ENCODE assay signal across 8 cellular contexts in the genomic region with DNA sequence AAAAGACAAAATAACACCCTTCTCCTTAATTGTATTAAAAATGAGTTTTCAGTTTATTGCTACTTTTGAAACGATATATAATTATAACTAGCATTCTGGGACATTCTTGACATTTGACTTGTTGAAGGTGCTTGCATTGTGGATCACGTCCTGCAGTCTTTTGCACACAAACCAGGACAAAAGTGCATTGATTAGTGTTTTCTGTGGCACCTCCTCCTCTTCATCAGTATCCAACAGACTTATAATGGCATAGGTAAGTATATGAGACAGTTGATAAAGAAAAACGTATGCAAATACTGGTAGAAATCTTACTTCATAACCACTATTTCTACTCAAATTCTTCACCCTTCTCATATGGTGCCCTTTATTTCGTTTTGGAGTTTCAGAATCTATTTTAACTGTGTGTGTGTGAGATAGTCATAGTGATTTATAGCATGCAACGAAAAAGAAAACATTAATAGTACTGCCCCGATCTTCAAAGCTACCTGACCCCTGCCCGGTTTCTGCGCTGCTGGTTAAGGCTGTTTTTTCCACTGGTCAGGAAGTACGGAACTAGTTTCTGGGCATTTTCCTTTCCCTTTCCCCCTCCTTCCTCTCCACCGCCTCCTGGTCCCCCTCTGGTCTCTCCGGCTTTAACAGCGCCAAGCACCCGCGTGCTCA. TPM values are rescaled to one million over a fixed set of nuclear protein-coding genes. Genes with fewer than 3 reads are reported as not detected.
A peak's percentile ranks its signal among the peaks of the same experiment; 100 is the strongest.
DNase-seq lines count a peak whose midpoint lies in the region; ATAC-seq and TF ChIP-seq lines count a peak whose summit lies in the region.

No MANE protein-coding gene starts in this region.

- H3K27me3 Mint-ChIP-seq in CD4-positive, alpha-beta T cell, result no peaks in the 10 kb centered on the region

- H3K9me3 ChIP-seq in CD4-positive, alpha-beta T cell (ENCODE audit: control insufficient read depth, low read length), result no peaks in the 10 kb centered on the region
- H3K9me3 ChIP-seq in liver (ENCODE audit: control insufficient read depth in 4 of 4, low read length in 3 of 4) (no peaks in the 10 kb centered on the region), upper lobe of left lung (no peaks in the 10 kb centered on the region)

- H3K4me1 ChIP-seq in liver (ENCODE audit: control insufficient read depth in 4 of 4, insufficient read depth in 4 of 4, low read length in 3 of 4), result peaks cover 0 to 19% (median 9%) of the 10 kb centered on the region in 4 donors
- H3K4me1 ChIP-seq in upper lobe of left lung, result peaks cover 13 to 26% (median 14%) of the 10 kb centered on the region in 4 donors

- no peaks in the 10 kb centered on the region for H3K9me3 Mint-ChIP-seq in CD4-positive, alpha-beta T cell

- no peak for TF ChIP-seq EP300 in upper lobe of left lung (IDR thresholded peaks at IDR 0.05)

- DNase-seq in CD4-positive, alpha-beta T cell, result no peak
- DNase-seq in astrocyte of the cerebellum (ENCODE audit: low read depth), result no peak
- no peak for DNase-seq in upper lobe of left lung
- no peak for DNase-seq in islet precursor cell
- no peak for DNase-seq in amygdala (lab: John Stamatoyannopoulos, UW)

- H3K4me3 ChIP-seq in astrocyte of the cerebellum (ENCODE audit: low read depth, low read length), result peak overlapping the region; percentile 93
- peak overlapping the region; percentile 91 to 100 (median 98) for H3K4me3 ChIP-seq in liver (ENCODE audit: low read depth in 1 of 3, low read length in 3 of 3)
- H3K4me3 ChIP-seq in upper lobe of left lung, result peak overlapping the region; percentile 68 to 98 (median 85)

- H3K36me3 Mint-ChIP-seq in CD4-positive, alpha-beta T cell (ENCODE audit: low read depth), result peaks cover 28% of the 10 kb centered on the region

- H3K36me3 ChIP-seq in liver (ENCODE audit: control insufficient read depth in 4 of 4, insufficient read depth in 3 of 4, low read depth in 1 of 4, low read length in 3 of 4), result no peaks in the 10 kb centered on the region
- H3K36me3 ChIP-seq in upper lobe of left lung, result no peaks in the 10 kb centered on the region

- no peaks in the 10 kb centered on the region for H3K27me3 ChIP-seq in CD4-positive, alpha-beta T cell (ENCODE audit: control insufficient read depth, insufficient read depth, low read length)
- no peaks in the 10 kb centered on the region for H3K27me3 ChIP-seq in liver (ENCODE audit: control insufficient read depth in 4 of 4, insufficient read depth in 4 of 4, low read length in 3 of 4)
- no peaks in the 10 kb centered on the region for H3K27me3 ChIP-seq in upper lobe of left lung

- CTCF ChIA-PET in CD4-positive, alpha-beta T cell (lab: Charles Lee), result interaction anchor here (0.9 kb wide), 1 partner anchor 13 kb away, joined by 3 read pairs; no protein-coding TSS in a partner anchor

- H3K9ac ChIP-seq in liver (ENCODE audit: low read depth in 1 of 2, low read length in 2 of 2), result peak overlapping the region; percentile 61 to 92

- ATAC-seq in CD4-positive, alpha-beta T cell (ENCODE audit: poor library complexity), result no peak
- peak; percentile 8 for ATAC-seq in GM19397 (IDR thresholded peaks at IDR 0.05; ENCODE audit: unreplicated experiment)
- peak; percentile 16 for ATAC-seq in HG03439 (IDR thresholded peaks at IDR 0.05; ENCODE audit: unreplicated experiment)
- peak; percentile 47 to 71 for ATAC-seq in upper lobe of left lung (ENCODE audit: low FRiP score in 2 of 2)

- TF ChIP-seq RAD21 in liver (IDR thresholded peaks at IDR 0.05), result no peak

- H3K27ac Mint-ChIP-seq in CD4-positive, alpha-beta T cell, result peak overlapping the region; percentile 83

- WGBS in liver, result 4% methylated on average over 14 of the region's 14 CpGs
- 8% methylated on average over 14 of the region's 14 CpGs for WGBS in upper lobe of left lung, 2 donors

- no peak for TF ChIP-seq POLR2A in upper lobe of left lung (IDR thresholded peaks at IDR 0.05)

- intact Hi-C loops in CD4-positive, alpha-beta T cell (cut with DNase I, micrococcal nuclease), result loop anchor here (5.0 to 10.0 kb wide), 6 partner anchors 40 to 145 kb away; no protein-coding TSS in a partner anchor

- TF ChIP-seq CTCF in CD4-positive, alpha-beta T cell (IDR thresholded peaks at IDR 0.05), result no peak
- TF ChIP-seq CTCF in astrocyte of the cerebellum (IDR thresholded peaks at IDR 0.05; ENCODE audit: low read depth, low read length, missing control alignments), result no peak
- no peak for TF ChIP-seq CTCF in liver (IDR thresholded peaks at IDR 0.05; ENCODE audit: low read depth, low read length, missing input control)
- no peak for TF ChIP-seq CTCF in upper lobe of left lung (IDR thresholded peaks at IDR 0.05)

- H3K27ac ChIP-seq in CD4-positive, alpha-beta T cell (ENCODE audit: low read depth, low read length), result peak overlapping the region; percentile 77
- H3K27ac ChIP-seq in liver (ENCODE audit: low read depth in 1 of 2, low read length in 2 of 2) (peak overlapping the region; percentile 57 to 82), upper lobe of left lung (peak overlapping the region; percentile 79 to 98 (median 94))

- in situ Hi-C loops in astrocyte of the cerebellum (cut with HindIII; ENCODE audit: low sequenced_read_pairs), result no loop called here

- peak overlapping the region; percentile 93 for H3K4me3 Mint-ChIP-seq in CD4-positive, alpha-beta T cell

- H3K4me1 Mint-ChIP-seq in CD4-positive, alpha-beta T cell (ENCODE audit: low read depth), result peaks cover 31% of the 10 kb centered on the region

- POLR2A ChIA-PET in CD4-positive, alpha-beta T cell (lab: Charles Lee), result interaction anchor here (1.0 to 3.7 kb wide), 8 partner anchors 9 to 145 kb away, joined by 3 to 30 read pairs (median 6); partner anchors contain the start of gene CCNH

TF ChIP-seq in liver, 16 proteins besides CTCF, POLR2A, EP300 and RAD21:
- TF ChIP-seq RXRA (IDR thresholded peaks at IDR 0.05) (no peak), NR2F2 (IDR thresholded peaks at IDR 0.05) (no peak), FOXA1 (IDR thresholded peaks at IDR 0.05) (no peak), HNF4G (IDR thresholded peaks at IDR 0.05) (no peak), YY1 (IDR thresholded peaks at IDR 0.05) (no peak), SP1 (IDR thresholded peaks at IDR 0.05) (no peak)
- TF ChIP-seq, protein P1, sequence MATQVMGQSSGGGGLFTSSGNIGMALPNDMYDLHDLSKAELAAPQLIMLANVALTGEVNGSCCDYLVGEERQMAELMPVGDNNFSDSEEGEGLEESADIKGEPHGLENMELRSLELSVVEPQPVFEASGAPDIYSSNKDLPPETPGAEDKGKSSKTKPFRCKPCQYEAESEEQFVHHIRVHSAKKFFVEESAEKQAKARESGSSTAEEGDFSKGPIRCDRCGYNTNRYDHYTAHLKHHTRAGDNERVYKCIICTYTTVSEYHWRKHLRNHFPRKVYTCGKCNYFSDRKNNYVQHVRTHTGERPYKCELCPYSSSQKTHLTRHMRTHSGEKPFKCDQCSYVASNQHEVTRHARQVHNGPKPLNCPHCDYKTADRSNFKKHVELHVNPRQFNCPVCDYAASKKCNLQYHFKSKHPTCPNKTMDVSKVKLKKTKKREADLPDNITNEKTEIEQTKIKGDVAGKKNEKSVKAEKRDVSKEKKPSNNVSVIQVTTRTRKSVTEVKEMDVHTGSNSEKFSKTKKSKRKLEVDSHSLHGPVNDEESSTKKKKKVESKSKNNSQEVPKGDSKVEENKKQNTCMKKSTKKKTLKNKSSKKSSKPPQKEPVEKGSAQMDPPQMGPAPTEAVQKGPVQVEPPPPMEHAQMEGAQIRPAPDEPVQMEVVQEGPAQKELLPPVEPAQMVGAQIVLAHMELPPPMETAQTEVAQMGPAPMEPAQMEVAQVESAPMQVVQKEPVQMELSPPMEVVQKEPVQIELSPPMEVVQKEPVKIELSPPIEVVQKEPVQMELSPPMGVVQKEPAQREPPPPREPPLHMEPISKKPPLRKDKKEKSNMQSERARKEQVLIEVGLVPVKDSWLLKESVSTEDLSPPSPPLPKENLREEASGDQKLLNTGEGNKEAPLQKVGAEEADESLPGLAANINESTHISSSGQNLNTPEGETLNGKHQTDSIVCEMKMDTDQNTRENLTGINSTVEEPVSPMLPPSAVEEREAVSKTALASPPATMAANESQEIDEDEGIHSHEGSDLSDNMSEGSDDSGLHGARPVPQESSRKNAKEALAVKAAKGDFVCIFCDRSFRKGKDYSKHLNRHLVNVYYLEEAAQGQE (IDR thresholded peaks at IDR 0.05), result no peak

RNA-seq across cellular contexts. Expression of gene RASA1, which starts 0.6 kb away (rescaled TPM):
- 10 to 100 TPM; 15.1 to 15.4 TPM for total RNA-seq in CD4-positive, alpha-beta T cell
- total RNA-seq in liver, result 10 to 100 TPM in 1 of 2 donors, 1 to 10 TPM in 1; 8.4 to 18.1 TPM
- polyA plus RNA-seq in liver, result 1 to 10 TPM; 3.7 to 5.6 TPM
- total RNA-seq in upper lobe of left lung, result 10 to 100 TPM; 29.2 to 43.9 (median 30.9) TPM
